8 cellular contexts compared by ENCODE assay signal in the genomic region with DNA sequence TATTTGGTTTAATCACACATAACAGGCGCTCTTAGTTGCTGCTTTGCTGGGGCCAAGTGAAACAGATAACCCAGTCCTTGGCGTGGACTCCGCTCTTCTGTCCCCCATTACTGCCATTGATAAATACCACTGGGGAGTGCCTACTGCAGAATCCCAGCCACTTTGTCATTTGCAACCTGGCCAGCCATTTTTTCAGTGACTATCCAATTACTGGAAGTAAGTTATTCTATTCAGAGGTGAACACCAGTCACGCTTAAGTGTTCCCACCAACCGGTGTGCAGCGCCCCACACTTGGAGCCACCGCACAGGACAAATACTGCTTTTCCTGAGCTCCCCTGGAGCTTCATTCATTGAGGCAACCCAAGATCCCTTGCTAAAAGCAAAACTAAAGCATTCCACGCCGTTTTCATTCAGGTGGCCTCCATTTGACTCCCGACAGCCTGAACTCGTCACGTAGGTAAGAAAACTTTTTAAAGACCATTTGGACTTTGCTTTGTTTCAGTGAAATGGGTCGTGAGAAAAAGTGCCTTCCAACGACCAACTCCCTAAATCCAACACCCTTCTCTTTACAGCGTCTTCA. TPM values are rescaled to one million over a fixed set of nuclear protein-coding genes. Genes with fewer than 3 reads are reported as not detected.
DNase-seq lines count a peak whose midpoint lies in the region; ATAC-seq and TF ChIP-seq lines count a peak whose summit lies in the region.

No MANE protein-coding gene starts in this region.

- H3K9me3 ChIP-seq in esophagus (ENCODE audit: control insufficient read depth in 2 of 2, insufficient read depth in 1 of 2, low read depth in 1 of 2, low read length in 1 of 2) (no peaks in the 10 kb centered on the region), prostate gland (no peaks in the 10 kb centered on the region)

- DNase-seq in RKO (ENCODE audit: low spot score) (peak; percentile 40), prostate gland (ENCODE audit: low spot score) (no peak), COLO829 (ENCODE audit: low spot score) (no peak), hippocampal formation (lab: John Stamatoyannopoulos, UW) (no peak)
- no peak for DNase-seq in activated CD8-positive, alpha-beta memory T cell treated with anti-CD3 and anti-CD28 coated beads for 24 hours

- no peaks in the 10 kb centered on the region for H3K36me3 ChIP-seq in esophagus (ENCODE audit: control insufficient read depth in 2 of 2, insufficient read depth in 2 of 2, low read length in 1 of 2)
- H3K36me3 ChIP-seq in prostate gland, result no peaks in the 10 kb centered on the region

- intact Hi-C loops in prostate gland (cut with DNase I), result loop anchor here (5.0 kb wide), 1 partner anchor 135 kb away; no protein-coding TSS in a partner anchor

- WGBS in esophagus, 2 donors, result 22 to 29% methylated on average over 15 of the region's 15 CpGs
- WGBS in prostate gland, result 28% methylated on average over 15 of the region's 15 CpGs

- H3K27ac ChIP-seq in esophagus (ENCODE audit: low read depth in 2 of 2, low read length in 1 of 2) (peak overlapping the region; percentile 97), prostate gland (peak overlapping the region in 1 of 2 donors; percentile 71)

- ATAC-seq in GM19452 (IDR thresholded peaks at IDR 0.05; ENCODE audit: unreplicated experiment), result no peak

- TF ChIP-seq POLR2A in prostate gland (IDR thresholded peaks at IDR 0.05), result no peak

- peak overlapping the region; percentile 67 for H3K4me3 ChIP-seq in GM12875 (ENCODE audit: low read depth, low read length)
- H3K4me3 ChIP-seq in esophagus (ENCODE audit: low read depth in 1 of 2, low read length in 2 of 2), result peak overlapping the region; percentile 76 to 85
- peak overlapping the region; percentile 71 to 73 for H3K4me3 ChIP-seq in prostate gland

- no peak for TF ChIP-seq CTCF in GM12875 (IDR thresholded peaks at IDR 0.05; ENCODE audit: borderline replicate concordance, insufficient read depth, low read depth, low read length)
- TF ChIP-seq CTCF in prostate gland (IDR thresholded peaks at IDR 0.05), result no peak

- H3K4me1 ChIP-seq in esophagus (ENCODE audit: control insufficient read depth in 2 of 2, insufficient read depth in 2 of 2, low read length in 1 of 2), result peaks cover 2 to 24% of the 10 kb centered on the region in 2 donors
- peaks cover 13% of the 10 kb centered on the region for H3K4me1 ChIP-seq in prostate gland (replicated peaks)

- H3K27me3 ChIP-seq in esophagus (ENCODE audit: control insufficient read depth in 1 of 2, insufficient read depth in 2 of 2, low read length in 2 of 2), result no peaks in the 10 kb centered on the region
- no peaks in the 10 kb centered on the region for H3K27me3 ChIP-seq in prostate gland (replicated peaks; ENCODE audit: insufficient read depth)

RNA-seq across cellular contexts. Expression of a gene that starts 1.8 kb away (rescaled TPM):
- polyA plus RNA-seq in esophagus, result 10 to 100 TPM; 27.8 to 34.6 TPM
- total RNA-seq in prostate gland, result 10 to 100 TPM; 60.2 to 84.9 TPM
